8 cellular contexts compared by ENCODE assay signal in the genomic region with DNA sequence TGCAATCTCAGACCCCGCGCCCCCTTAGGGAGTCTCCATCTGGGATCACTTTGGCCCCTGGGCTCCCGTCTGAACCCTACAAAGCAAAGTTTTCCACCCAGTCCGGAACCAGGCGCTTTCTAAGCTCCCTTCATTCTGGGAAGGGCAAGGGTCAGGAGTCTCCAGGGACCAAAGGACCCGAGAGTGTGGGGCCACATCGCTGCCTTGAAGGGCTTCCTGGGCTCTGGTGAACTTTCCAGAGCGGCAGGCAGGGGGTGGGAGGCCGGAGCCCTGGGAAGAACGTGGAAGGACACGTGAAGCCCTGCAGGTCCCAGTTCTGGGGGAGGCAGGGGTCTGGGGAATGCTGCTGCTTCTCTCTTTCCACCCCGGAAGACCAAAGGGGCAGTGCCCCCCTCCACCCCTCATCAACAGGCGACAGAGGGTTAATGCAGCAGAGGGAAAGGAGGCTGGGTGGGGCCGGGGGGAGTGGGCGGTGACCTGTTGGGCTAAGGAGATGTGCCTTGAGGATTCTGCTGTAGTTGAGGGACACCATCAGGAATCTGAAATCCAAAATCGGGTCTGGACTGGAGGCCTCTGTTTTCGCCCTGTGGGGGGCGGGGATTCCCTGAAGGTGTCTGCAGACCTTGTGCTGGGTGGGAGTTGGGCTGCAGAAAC. TPM values are rescaled to one million over a fixed set of nuclear protein-coding genes. Genes with fewer than 3 reads are reported as not detected.
DNase-seq lines count a peak whose midpoint lies in the region; ATAC-seq and TF ChIP-seq lines count a peak whose summit lies in the region.

No MANE protein-coding gene starts in this region.

- WGBS in H9 (ENCODE audit: extremely low coverage, insufficient read length, low lambda C conversion rate) = no CpG with 5 or more reads among the region's 18 CpGs

- H3K27me3 Mint-ChIP-seq in H9 (ENCODE audit: low read depth) (peaks cover 8% of the 10 kb centered on the region), glutamatergic neuron (ENCODE audit: unreplicated experiment) (peaks cover 11% of the 10 kb centered on the region), progenitor cell of endocrine pancreas (peaks cover 13% of the 10 kb centered on the region)

- no peak for ATAC-seq in HG03108 (IDR thresholded peaks at IDR 0.05; ENCODE audit: unreplicated experiment)
- no peak for ATAC-seq in HG02642 (IDR thresholded peaks at IDR 0.05; ENCODE audit: poor library complexity, unreplicated experiment)

- no peak overlapping the region for H2BK20ac ChIP-seq in H9 (ENCODE audit: low read depth, low read length, poor library complexity, severe bottlenecking)

- H3K4me1 Mint-ChIP-seq in H9 = peaks cover 57 to 62% of the 10 kb centered on the region in 2 experiments
- peaks cover 11% of the 10 kb centered on the region for H3K4me1 Mint-ChIP-seq in glutamatergic neuron (ENCODE audit: low read depth, unreplicated experiment)
- peaks cover 15% of the 10 kb centered on the region for H3K4me1 Mint-ChIP-seq in progenitor cell of endocrine pancreas (ENCODE audit: low read depth)

- H3K36me3 Mint-ChIP-seq in H9 (ENCODE audit: insufficient read depth in 1 of 3, low read depth in 3 of 3) (peaks cover 5 to 18% (median 8%) of the 10 kb centered on the region in 3 experiments; a peak in 6 of 7 replicates), glutamatergic neuron (ENCODE audit: unreplicated experiment) (no peaks in the 10 kb centered on the region), progenitor cell of endocrine pancreas (ENCODE audit: insufficient read depth) (no peaks in the 10 kb centered on the region)

- H2AK5ac ChIP-seq in H9 (ENCODE audit: insufficient read length, low read length) = no peak overlapping the region

- no peak overlapping the region for H3K18ac ChIP-seq in H9 (ENCODE audit: insufficient read length, low read depth, low read length)

- H3K23me2 ChIP-seq in H9 (ENCODE audit: insufficient read length, low read depth, low read length, poor library complexity, severe bottlenecking) = peaks cover 9% of the 10 kb centered on the region

- H3K9me3 ChIP-seq in H9 (ENCODE audit: control insufficient read depth, low read depth, low read length) = no peaks in the 10 kb centered on the region

- H3K4ac ChIP-seq in H9 (ENCODE audit: low read depth, low read length) = no peak overlapping the region

- no peak overlapping the region for H2BK5ac ChIP-seq in H9 (ENCODE audit: insufficient read length, low read length)

- H3K79me1 ChIP-seq in H9 (ENCODE audit: insufficient read depth, low read depth, low read length, poor library complexity, severe bottlenecking) = no peaks in the 10 kb centered on the region

- H3K27me3 ChIP-seq in H9 (ENCODE audit: insufficient read depth, low read length) = no peaks in the 10 kb centered on the region

- no peak overlapping the region for H2BK120ac ChIP-seq in H9 (ENCODE audit: low read depth, low read length, poor library complexity, severe bottlenecking)

- peak overlapping the region; percentile 81; the same call in 1 of the 2 replicates for H3K14ac ChIP-seq in H9 (ENCODE audit: insufficient read depth, low read length)

- no peak overlapping the region for H3K23ac ChIP-seq in H9 (ENCODE audit: insufficient read length, low read depth, low read length)

- H3K9me3 Mint-ChIP-seq in H9 (no peaks in the 10 kb centered on the region), glutamatergic neuron (ENCODE audit: unreplicated experiment) (peaks cover 5% of the 10 kb centered on the region), progenitor cell of endocrine pancreas (ENCODE audit: low read depth) (no peaks in the 10 kb centered on the region)

- in situ Hi-C loops in SK-MEL-5 (cut with HindIII; ENCODE audit: low pct_unique_long_range_greater_than_20kb, low sequenced_read_pairs) = no loop called here

- DNase-seq in H9 (peak; percentile 71), SK-MEL-5 (ENCODE audit: low read depth, low spot score) (peak; percentile 39), glutamatergic neuron (no peak), progenitor cell of endocrine pancreas (ENCODE audit: low spot score, unreplicated experiment) (no peak), germinal center (ENCODE audit: low spot score) (no peak), OCI-M2 (lab: John Stamatoyannopoulos, UW; ENCODE audit: unreplicated experiment) (no peak)

- H3K79me2 ChIP-seq in H9 (ENCODE audit: insufficient read depth, low read length) = peaks cover 5% of the 10 kb centered on the region; the same call in 1 of the 2 replicates

- H4K8ac ChIP-seq in H9 (replicated peaks; ENCODE audit: insufficient read length, low read depth, low read length) = no peak overlapping the region

- TF ChIP-seq CTCF in H9 (conservative IDR thresholded peaks at IDR 0.05) = 0 out of 3 replicates have a peak, but pooled peaks have one; percentile 22
- TF ChIP-seq CTCF in glutamatergic neuron (IDR thresholded peaks at IDR 0.05; ENCODE audit: partially characterized antibody, unreplicated experiment) = no peak
- peak; percentile 18 for TF ChIP-seq CTCF in progenitor cell of endocrine pancreas (IDR thresholded peaks at IDR 0.05; ENCODE audit: unreplicated experiment)

- no peak overlapping the region for H4K91ac ChIP-seq in H9 (ENCODE audit: insufficient read length, low read depth, low read length)

- H3K4me3 Mint-ChIP-seq in H9 = peak overlapping the region; percentile 83 to 93
- peak overlapping the region; percentile 79 for H3K4me3 Mint-ChIP-seq in glutamatergic neuron (ENCODE audit: unreplicated experiment)
- H3K4me3 Mint-ChIP-seq in progenitor cell of endocrine pancreas (ENCODE audit: low read depth) = peak overlapping the region; percentile 79

- H2BK12ac ChIP-seq in H9 (ENCODE audit: insufficient read length, low read depth, low read length) = no peak overlapping the region

- H3T11ph ChIP-seq in H9 (ENCODE audit: low read length) = no peak overlapping the region

- no peak overlapping the region for H2BK15ac ChIP-seq in H9 (ENCODE audit: low read depth, low read length)

- H3K27ac ChIP-seq in H9 (ENCODE audit: insufficient read length, low read depth, low read length) = no peak overlapping the region

- H3K4me2 ChIP-seq in H9 (ENCODE audit: insufficient read depth, insufficient read length, low read length) = peak overlapping the region; percentile 58

- H3K27ac Mint-ChIP-seq in H9 = peak overlapping the region in 1 of 3 experiments; percentile 85; a peak in 4 of 7 replicates
- H3K27ac Mint-ChIP-seq in glutamatergic neuron (ENCODE audit: unreplicated experiment) = no peak overlapping the region
- H3K27ac Mint-ChIP-seq in progenitor cell of endocrine pancreas = no peak overlapping the region

- no peak overlapping the region for H4K5ac ChIP-seq in H9 (ENCODE audit: insufficient read length, low read depth, low read length)

- H3K9ac ChIP-seq in H9 (ENCODE audit: extremely low read depth, insufficient read length, low read length) = peak overlapping the region; percentile 40

- no peaks in the 10 kb centered on the region for H4K20me1 ChIP-seq in H9 (ENCODE audit: control insufficient read depth, insufficient read depth, insufficient read length)

- H3K4me1 ChIP-seq in H9 (ENCODE audit: insufficient read depth, low read length) = peaks cover 9% of the 10 kb centered on the region; the same call in 1 of the 2 replicates

- no peak overlapping the region for H2AFZ ChIP-seq in H9 (ENCODE audit: low read length)

- H3K56ac ChIP-seq in H9 (ENCODE audit: insufficient read length, low read depth, low read length) = no peak overlapping the region

RNA-seq across cellular contexts. Expression of gene CDK18, which starts 0.7 kb away (rescaled TPM):
- total RNA-seq in H9 (2021) (34.6 and 38.5 TPM in 2 replicates), glutamatergic neuron (ENCODE audit: unreplicated experiment) (1.7 TPM), progenitor cell of endocrine pancreas (23.9 and 24.5 TPM in 2 replicates)
- 2.4 and 2.7 TPM in 2 replicates for total RNA-seq in SK-MEL-5 (2014; rRNA removed; shearing (Covaris generic))
- 19.0 and 21.3 TPM in 2 replicates for polyA plus RNA-seq in SK-MEL-5 (2015; cell fraction: cytosol; rRNA removed)
- 51.6 and 61.0 TPM in 2 replicates for polyA plus RNA-seq in SK-MEL-5 (2015; cell fraction: nucleus; rRNA removed)

RNA-seq across cellular contexts. Expression of gene BLACAT1, which starts 49.4 kb away (rescaled TPM):
- 3.8 and 4.0 TPM in 2 replicates for total RNA-seq in H9 (2021)
- 0.87 and 1.1 TPM in 2 replicates for total RNA-seq in SK-MEL-5 (2014; rRNA removed; shearing (Covaris generic))
- 2.1 and 2.3 TPM in 2 replicates for polyA plus RNA-seq in SK-MEL-5 (2015; cell fraction: cytosol; rRNA removed)
- polyA plus RNA-seq in SK-MEL-5 (2015; cell fraction: nucleus; rRNA removed) = 15.2 and 17.1 TPM in 2 replicates
- 1.1 TPM for total RNA-seq in glutamatergic neuron (ENCODE audit: unreplicated experiment)
- total RNA-seq in progenitor cell of endocrine pancreas = 6.3 and 6.7 TPM in 2 replicates

Comparison
In these comparisons a context has a peak if more than half of its experiments do, and no peak if none do; other contexts are left out.
1. DNase-seq: peak in H9 (single experiment) and SK-MEL-5 (single experiment); none in glutamatergic neuron (single experiment), progenitor cell of endocrine pancreas (single experiment), germinal center (single experiment) and OCI-M2 (single experiment).
2. Peak in every context shown above with its lines, with median percentiles within 50 percentile points of each other: H3K4me3 Mint-ChIP-seq.